15 cellular contexts compared by ENCODE assay signal in the genomic region with DNA sequence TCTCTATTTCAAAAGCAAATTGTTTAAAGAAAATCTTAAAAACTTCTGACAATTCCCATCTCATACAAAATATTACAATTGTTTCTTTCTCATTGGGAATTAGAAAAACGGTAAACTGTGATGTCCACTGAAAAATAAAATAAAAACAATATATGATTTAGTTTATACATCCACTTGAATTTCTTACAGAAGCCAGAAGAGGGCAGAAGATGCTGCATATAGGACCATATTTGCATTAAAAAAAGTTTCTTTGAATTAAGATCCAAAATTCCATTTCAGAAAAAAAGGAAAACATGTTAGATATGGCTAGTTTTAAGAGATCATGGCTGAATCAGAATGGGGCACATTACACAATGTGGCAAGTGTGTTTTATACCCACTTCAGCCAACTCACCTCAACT. TPM values are rescaled to one million over a fixed set of nuclear protein-coding genes. Genes with fewer than 3 reads are reported as not detected.
DNase-seq lines count a peak whose midpoint lies in the region; ATAC-seq, FAIRE-seq and TF ChIP-seq lines count a peak whose summit lies in the region.
"Had no signal": no experiment of that assay in that cellular context is flagged by ENCODE, and none has a peak within 500 bp of the region (broad histone marks: within the 10 kb centered on the region; RNA-seq: fewer than 3 reads in every experiment).

No MANE protein-coding gene starts in this region.

- intact Hi-C loops in Panc1 (cut with micrococcal nuclease; ENCODE audit: unreplicated experiment) = no loop called here

- FAIRE-seq in A204.1 (lab: Jason Lieb, UNC) = peak; percentile 91

- H3K27ac Mint-ChIP-seq in activated naive CD8-positive, alpha-beta T cell treated with anti-CD3 and anti-CD28 coated beads for 36 hours = no peak overlapping the region
- H3K27ac Mint-ChIP-seq: activated naive CD4-positive, alpha-beta T cell treated with anti-CD3 and anti-CD28 coated beads for 36 hours; CD8-positive, alpha-beta T cell; natural killer cell had no signal

- no peak overlapping the region for H3K4me3 Mint-ChIP-seq in activated naive CD8-positive, alpha-beta T cell treated with anti-CD3 and anti-CD28 coated beads for 36 hours
- H3K4me3 Mint-ChIP-seq: activated naive CD4-positive, alpha-beta T cell treated with anti-CD3 and anti-CD28 coated beads for 36 hours; CD8-positive, alpha-beta T cell; natural killer cell had no signal

- peaks cover 6% of the 10 kb centered on the region for H3K9me3 Mint-ChIP-seq in activated naive CD8-positive, alpha-beta T cell treated with anti-CD3 and anti-CD28 coated beads for 36 hours

- no peaks in the 10 kb centered on the region for H3K27me3 Mint-ChIP-seq in activated naive CD8-positive, alpha-beta T cell treated with anti-CD3 and anti-CD28 coated beads for 36 hours

- no peaks in the 10 kb centered on the region for H3K4me1 ChIP-seq in Panc1 (ENCODE audit: control insufficient read depth, insufficient read depth, low read length)
- H3K4me1 ChIP-seq: stomach had no signal

- H3K36me3 ChIP-seq in GM06990 (ENCODE audit: control insufficient read depth, insufficient read depth, low read length) (no peaks in the 10 kb centered on the region), Panc1 (ENCODE audit: control insufficient read depth, insufficient read depth, low read length) (no peaks in the 10 kb centered on the region)
- H3K36me3 ChIP-seq: stomach had no signal

- POLR2A ChIA-PET in Panc1 (lab: Charles Lee) = no interaction called here

- H3K27ac ChIP-seq in Panc1 (ENCODE audit: low read length) = no peak overlapping the region
- H3K27ac ChIP-seq: stomach had no signal

- TF ChIP-seq CTCF in GM06990 (IDR thresholded peaks at IDR 0.05; ENCODE audit: insufficient read depth, low read length, poor library complexity, severe bottlenecking) (peak; percentile 22), Panc1 (IDR thresholded peaks at IDR 0.05) (peak; percentile 42; the same call in 1 of the 2 replicates), fibroblast of the aortic adventitia (IDR thresholded peaks at IDR 0.05; ENCODE audit: insufficient read depth, low read length) (no peak)

- CTCF ChIA-PET in Panc1 (lab: Charles Lee) = no interaction called here

- no peaks in the 10 kb centered on the region for H3K36me3 Mint-ChIP-seq in activated naive CD8-positive, alpha-beta T cell treated with anti-CD3 and anti-CD28 coated beads for 36 hours
- H3K36me3 Mint-ChIP-seq: CD8-positive, alpha-beta T cell had no signal

- in situ Hi-C loops in Panc1 (cut with HindIII; ENCODE audit: low pct_unique_long_range_greater_than_20kb, low sequenced_read_pairs) = no loop called here

- H3K4me1 Mint-ChIP-seq in activated naive CD8-positive, alpha-beta T cell treated with anti-CD3 and anti-CD28 coated beads for 36 hours = no peaks in the 10 kb centered on the region
- H3K4me1 Mint-ChIP-seq: natural killer cell had no signal

- no peak for DNase-seq in GM06990 (ENCODE audit: extremely low read depth, insufficient read length)
- no peak for DNase-seq in Panc1 (ENCODE audit: low read depth, low spot score)
- DNase-seq in fibroblast of the aortic adventitia (ENCODE audit: low read depth) = peak; percentile 22
- no peak for DNase-seq in activated naive CD8-positive, alpha-beta T cell treated with anti-CD3 and anti-CD28 coated beads for 36 hours
- no peak for DNase-seq in GM19238 (ENCODE audit: insufficient read length, low spot score)
- DNase-seq in OCI-M2 (lab: John Stamatoyannopoulos, UW; ENCODE audit: unreplicated experiment) = no peak
- DNase-seq: activated CD4-positive, alpha-beta T cell treated with anti-CD3 and anti-CD28 coated beads for 4 hours; activated naive CD4-positive, alpha-beta T cell treated with anti-CD3 and anti-CD28 coated beads for 36 hours; CD8-positive, alpha-beta T cell; natural killer cell; NCI-H1930; Right ventricle myocardium superior; stomach had no signal

- H3K27me3 ChIP-seq in GM06990 (replicated peaks; ENCODE audit: control insufficient read depth, insufficient read depth, low read length) (no peaks in the 10 kb centered on the region), Panc1 (ENCODE audit: control insufficient read depth, insufficient read depth, low read length) (no peaks in the 10 kb centered on the region)
- H3K27me3 ChIP-seq: stomach had no signal

- H3K9me3 ChIP-seq in Panc1 (ENCODE audit: control insufficient read depth, insufficient read depth, low read depth, low read length) = no peaks in the 10 kb centered on the region
- H3K9me3 ChIP-seq: stomach had no signal

- no TSS peak for BruUV-seq in Panc1 (replicated peaks; lab: Mats Ljungman, UMichigan)

- H3K4me3 ChIP-seq in GM06990 (replicated peaks; ENCODE audit: low read depth, low read length) = no peak overlapping the region
- H3K4me3 ChIP-seq in Panc1 (ENCODE audit: low read depth in 2 of 2, low read length in 2 of 2) = no peak overlapping the region
- no peak overlapping the region for H3K4me3 ChIP-seq in fibroblast of the aortic adventitia (ENCODE audit: low read depth, low read length)
- H3K4me3 ChIP-seq: stomach had no signal

- ATAC-seq in Panc1 (no peak), GM21529 (IDR thresholded peaks at IDR 0.05; ENCODE audit: unreplicated experiment) (no peak)
- ATAC-seq: CD8-positive, alpha-beta T cell; natural killer cell had no signal

RNA-seq across cellular contexts. Expression of a gene that starts 39.3 kb away (rescaled TPM):
- 0.15 TPM for total RNA-seq in Panc1 (2021; ENCODE audit: unreplicated experiment)
- polyA plus RNA-seq in Panc1 (2012; ENCODE audit: insufficient read length) = not detected
- total RNA-seq in fibroblast of the aortic adventitia (ENCODE audit: low replicate concordance) = 0.08 and 0.27 TPM in 2 replicates
- total RNA-seq in activated naive CD8-positive, alpha-beta T cell treated with anti-CD3 and anti-CD28 coated beads for 36 hours = not detected
- total RNA-seq: activated naive CD4-positive, alpha-beta T cell treated with anti-CD3 and anti-CD28 coated beads for 36 hours; CD8-positive, alpha-beta T cell; natural killer cell had no signal
